ENCODE assay signal across 2 cellular contexts in the genomic region with DNA sequence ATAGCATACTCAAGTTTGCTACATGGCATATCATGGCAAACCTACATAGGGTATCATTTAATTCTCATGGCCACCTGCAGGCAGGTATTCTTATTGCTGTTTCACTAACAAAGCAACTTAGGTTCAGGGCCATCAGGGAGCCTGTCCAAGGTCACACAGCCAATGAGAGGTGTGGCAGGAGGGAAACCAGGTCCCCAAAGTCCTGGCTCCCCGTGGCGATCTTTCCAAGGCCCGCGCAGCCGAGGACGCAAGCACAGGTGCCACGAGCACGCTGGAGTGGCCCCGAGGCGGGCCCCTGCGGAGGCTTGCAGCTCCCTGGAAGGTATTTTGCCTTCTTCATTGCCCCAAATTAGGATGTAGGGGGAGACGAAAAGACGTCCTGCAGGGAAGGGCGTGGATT.
TF ChIP-seq lines count a peak whose summit lies in the region.

No MANE protein-coding gene starts in this region.

TF ChIP-seq in HCT116, 20 proteins besides CTCF, POLR2A, EP300 and RAD21 (continued from another document):
- TF ChIP-seq CBX3 (IDR thresholded peaks at IDR 0.05; ENCODE audit: low read depth) (no peak), SIN3A (IDR thresholded peaks at IDR 0.05; ENCODE audit: low read depth) (no peak), YY1 (IDR thresholded peaks at IDR 0.05; ENCODE audit: extremely low read depth, insufficient replicate concordance, low read depth, low read length) (no peak), ZBTB33 (IDR thresholded peaks at IDR 0.05; ENCODE audit: extremely low read depth, insufficient replicate concordance, low read length) (no peak), ELF1 (IDR thresholded peaks at IDR 0.05; ENCODE audit: borderline replicate concordance, low read depth) (no peak), CEBPB (IDR thresholded peaks at IDR 0.05; ENCODE audit: low read depth) (no peak), EZH2phosphoT487 (IDR thresholded peaks at IDR 0.05; ENCODE audit: borderline replicate concordance) (no peak), MAX (IDR thresholded peaks at IDR 0.05) (no peak), ZNF274 (IDR thresholded peaks at IDR 0.05; ENCODE audit: low read depth, low read length) (no peak), POLR2AphosphoS5 (IDR thresholded peaks at IDR 0.05; ENCODE audit: low read depth, low read length) (no peak), EGR1 (IDR thresholded peaks at IDR 0.05; ENCODE audit: low read depth) (no peak)
- TF ChIP-seq, protein P1, sequence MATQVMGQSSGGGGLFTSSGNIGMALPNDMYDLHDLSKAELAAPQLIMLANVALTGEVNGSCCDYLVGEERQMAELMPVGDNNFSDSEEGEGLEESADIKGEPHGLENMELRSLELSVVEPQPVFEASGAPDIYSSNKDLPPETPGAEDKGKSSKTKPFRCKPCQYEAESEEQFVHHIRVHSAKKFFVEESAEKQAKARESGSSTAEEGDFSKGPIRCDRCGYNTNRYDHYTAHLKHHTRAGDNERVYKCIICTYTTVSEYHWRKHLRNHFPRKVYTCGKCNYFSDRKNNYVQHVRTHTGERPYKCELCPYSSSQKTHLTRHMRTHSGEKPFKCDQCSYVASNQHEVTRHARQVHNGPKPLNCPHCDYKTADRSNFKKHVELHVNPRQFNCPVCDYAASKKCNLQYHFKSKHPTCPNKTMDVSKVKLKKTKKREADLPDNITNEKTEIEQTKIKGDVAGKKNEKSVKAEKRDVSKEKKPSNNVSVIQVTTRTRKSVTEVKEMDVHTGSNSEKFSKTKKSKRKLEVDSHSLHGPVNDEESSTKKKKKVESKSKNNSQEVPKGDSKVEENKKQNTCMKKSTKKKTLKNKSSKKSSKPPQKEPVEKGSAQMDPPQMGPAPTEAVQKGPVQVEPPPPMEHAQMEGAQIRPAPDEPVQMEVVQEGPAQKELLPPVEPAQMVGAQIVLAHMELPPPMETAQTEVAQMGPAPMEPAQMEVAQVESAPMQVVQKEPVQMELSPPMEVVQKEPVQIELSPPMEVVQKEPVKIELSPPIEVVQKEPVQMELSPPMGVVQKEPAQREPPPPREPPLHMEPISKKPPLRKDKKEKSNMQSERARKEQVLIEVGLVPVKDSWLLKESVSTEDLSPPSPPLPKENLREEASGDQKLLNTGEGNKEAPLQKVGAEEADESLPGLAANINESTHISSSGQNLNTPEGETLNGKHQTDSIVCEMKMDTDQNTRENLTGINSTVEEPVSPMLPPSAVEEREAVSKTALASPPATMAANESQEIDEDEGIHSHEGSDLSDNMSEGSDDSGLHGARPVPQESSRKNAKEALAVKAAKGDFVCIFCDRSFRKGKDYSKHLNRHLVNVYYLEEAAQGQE (IDR thresholded peaks at IDR 0.05; ENCODE audit: low read depth) = no peak

TF ChIP-seq in WTC11, 78 proteins besides CTCF, POLR2A, EP300 and RAD21 (continued from another document):
- no peak for TF ChIP-seq AR (CRISPR knock-in tag; IDR thresholded peaks at IDR 0.05)
- no peak for TF ChIP-seq MAX (CRISPR knock-in tag; IDR thresholded peaks at IDR 0.05)
- no peak for TF ChIP-seq ZNF232 (CRISPR knock-in tag; IDR thresholded peaks at IDR 0.05)
- no peak for TF ChIP-seq RELA (CRISPR knock-in tag; IDR thresholded peaks at IDR 0.05; ENCODE audit: borderline replicate concordance)
- TF ChIP-seq, protein P2, sequence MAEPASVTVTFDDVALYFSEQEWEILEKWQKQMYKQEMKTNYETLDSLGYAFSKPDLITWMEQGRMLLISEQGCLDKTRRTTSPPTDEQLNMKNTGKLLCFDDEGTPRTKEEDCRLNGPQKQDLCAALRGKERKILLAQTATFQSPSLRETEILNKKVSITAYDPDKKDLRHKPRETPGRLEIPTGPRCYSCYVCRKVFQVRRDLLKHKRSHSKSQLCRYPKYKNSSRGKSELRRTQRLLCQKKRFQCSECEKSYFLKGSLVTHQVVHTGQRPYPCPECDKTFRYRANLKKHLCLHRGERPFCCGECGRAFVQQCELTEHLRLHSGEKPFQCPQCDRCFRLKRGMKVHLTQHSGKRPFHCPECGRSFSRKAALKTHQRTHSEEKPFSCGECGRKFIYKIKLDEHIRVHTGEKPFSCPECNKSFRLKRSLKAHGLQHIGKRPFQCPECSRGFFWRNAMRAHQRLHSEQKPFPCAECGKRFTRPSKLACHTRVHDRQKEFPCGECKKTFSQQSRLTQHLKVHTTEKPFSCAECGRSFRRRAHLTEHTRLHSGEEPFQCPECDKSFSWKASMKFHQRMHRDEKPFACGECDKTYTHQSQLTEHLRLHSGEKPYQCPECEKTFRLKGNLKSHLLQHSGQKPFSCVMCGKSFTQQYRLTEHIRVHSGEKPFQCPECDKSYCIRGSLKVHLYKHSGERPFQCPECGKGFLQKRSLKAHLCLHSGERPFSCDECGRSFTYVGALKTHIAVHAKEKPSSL (CRISPR knock-in tag; conservative IDR thresholded peaks at IDR 0.05) = no peak
- TF ChIP-seq KAT7 (CRISPR knock-in tag; IDR thresholded peaks at IDR 0.05; ENCODE audit: borderline replicate concordance) = no peak
- TF ChIP-seq GTF2I (CRISPR knock-in tag; conservative IDR thresholded peaks at IDR 0.05) = no peak
- TF ChIP-seq, protein P3, sequence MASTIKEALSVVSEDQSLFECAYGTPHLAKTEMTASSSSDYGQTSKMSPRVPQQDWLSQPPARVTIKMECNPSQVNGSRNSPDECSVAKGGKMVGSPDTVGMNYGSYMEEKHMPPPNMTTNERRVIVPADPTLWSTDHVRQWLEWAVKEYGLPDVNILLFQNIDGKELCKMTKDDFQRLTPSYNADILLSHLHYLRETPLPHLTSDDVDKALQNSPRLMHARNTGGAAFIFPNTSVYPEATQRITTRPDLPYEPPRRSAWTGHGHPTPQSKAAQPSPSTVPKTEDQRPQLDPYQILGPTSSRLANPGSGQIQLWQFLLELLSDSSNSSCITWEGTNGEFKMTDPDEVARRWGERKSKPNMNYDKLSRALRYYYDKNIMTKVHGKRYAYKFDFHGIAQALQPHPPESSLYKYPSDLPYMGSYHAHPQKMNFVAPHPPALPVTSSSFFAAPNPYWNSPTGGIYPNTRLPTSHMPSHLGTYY (CRISPR knock-in tag; IDR thresholded peaks at IDR 0.05) = no peak
- TF ChIP-seq, protein P4, sequence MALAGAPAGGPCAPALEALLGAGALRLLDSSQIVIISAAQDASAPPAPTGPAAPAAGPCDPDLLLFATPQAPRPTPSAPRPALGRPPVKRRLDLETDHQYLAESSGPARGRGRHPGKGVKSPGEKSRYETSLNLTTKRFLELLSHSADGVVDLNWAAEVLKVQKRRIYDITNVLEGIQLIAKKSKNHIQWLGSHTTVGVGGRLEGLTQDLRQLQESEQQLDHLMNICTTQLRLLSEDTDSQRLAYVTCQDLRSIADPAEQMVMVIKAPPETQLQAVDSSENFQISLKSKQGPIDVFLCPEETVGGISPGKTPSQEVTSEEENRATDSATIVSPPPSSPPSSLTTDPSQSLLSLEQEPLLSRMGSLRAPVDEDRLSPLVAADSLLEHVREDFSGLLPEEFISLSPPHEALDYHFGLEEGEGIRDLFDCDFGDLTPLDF (CRISPR knock-in tag; IDR thresholded peaks at IDR 0.05) = no peak
- TF ChIP-seq GRHL2 (CRISPR knock-in tag; IDR thresholded peaks at IDR 0.05; ENCODE audit: insufficient replicate concordance, severe bottlenecking) = no peak
- TF ChIP-seq, protein P5, sequence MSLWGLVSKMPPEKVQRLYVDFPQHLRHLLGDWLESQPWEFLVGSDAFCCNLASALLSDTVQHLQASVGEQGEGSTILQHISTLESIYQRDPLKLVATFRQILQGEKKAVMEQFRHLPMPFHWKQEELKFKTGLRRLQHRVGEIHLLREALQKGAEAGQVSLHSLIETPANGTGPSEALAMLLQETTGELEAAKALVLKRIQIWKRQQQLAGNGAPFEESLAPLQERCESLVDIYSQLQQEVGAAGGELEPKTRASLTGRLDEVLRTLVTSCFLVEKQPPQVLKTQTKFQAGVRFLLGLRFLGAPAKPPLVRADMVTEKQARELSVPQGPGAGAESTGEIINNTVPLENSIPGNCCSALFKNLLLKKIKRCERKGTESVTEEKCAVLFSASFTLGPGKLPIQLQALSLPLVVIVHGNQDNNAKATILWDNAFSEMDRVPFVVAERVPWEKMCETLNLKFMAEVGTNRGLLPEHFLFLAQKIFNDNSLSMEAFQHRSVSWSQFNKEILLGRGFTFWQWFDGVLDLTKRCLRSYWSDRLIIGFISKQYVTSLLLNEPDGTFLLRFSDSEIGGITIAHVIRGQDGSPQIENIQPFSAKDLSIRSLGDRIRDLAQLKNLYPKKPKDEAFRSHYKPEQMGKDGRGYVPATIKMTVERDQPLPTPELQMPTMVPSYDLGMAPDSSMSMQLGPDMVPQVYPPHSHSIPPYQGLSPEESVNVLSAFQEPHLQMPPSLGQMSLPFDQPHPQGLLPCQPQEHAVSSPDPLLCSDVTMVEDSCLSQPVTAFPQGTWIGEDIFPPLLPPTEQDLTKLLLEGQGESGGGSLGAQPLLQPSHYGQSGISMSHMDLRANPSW (CRISPR knock-in tag; conservative IDR thresholded peaks at IDR 0.05; ENCODE audit: low read depth) = no peak
- no peak for TF ChIP-seq ELF4 (CRISPR knock-in tag; IDR thresholded peaks at IDR 0.05; ENCODE audit: low read depth)
- no peak for TF ChIP-seq ZNF121 (CRISPR knock-in tag; IDR thresholded peaks at IDR 0.05)
